Comparison of ENCODE assay signal across 1 cellular context in genomic region chr6:125872259-125872921, GRCh38.
TF ChIP-seq lines count a peak whose summit lies in the region.

No MANE protein-coding gene starts in this region.

TF ChIP-seq in K562, 482 proteins besides CTCF, POLR2A, EP300 and RAD21 (continued from another document and continues in another):
- TF ChIP-seq, protein P1, sequence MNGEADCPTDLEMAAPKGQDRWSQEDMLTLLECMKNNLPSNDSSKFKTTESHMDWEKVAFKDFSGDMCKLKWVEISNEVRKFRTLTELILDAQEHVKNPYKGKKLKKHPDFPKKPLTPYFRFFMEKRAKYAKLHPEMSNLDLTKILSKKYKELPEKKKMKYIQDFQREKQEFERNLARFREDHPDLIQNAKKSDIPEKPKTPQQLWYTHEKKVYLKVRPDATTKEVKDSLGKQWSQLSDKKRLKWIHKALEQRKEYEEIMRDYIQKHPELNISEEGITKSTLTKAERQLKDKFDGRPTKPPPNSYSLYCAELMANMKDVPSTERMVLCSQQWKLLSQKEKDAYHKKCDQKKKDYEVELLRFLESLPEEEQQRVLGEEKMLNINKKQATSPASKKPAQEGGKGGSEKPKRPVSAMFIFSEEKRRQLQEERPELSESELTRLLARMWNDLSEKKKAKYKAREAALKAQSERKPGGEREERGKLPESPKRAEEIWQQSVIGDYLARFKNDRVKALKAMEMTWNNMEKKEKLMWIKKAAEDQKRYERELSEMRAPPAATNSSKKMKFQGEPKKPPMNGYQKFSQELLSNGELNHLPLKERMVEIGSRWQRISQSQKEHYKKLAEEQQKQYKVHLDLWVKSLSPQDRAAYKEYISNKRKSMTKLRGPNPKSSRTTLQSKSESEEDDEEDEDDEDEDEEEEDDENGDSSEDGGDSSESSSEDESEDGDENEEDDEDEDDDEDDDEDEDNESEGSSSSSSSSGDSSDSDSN (IDR thresholded peaks at IDR 0.05; ENCODE audit: borderline replicate concordance in 1 of 2, low read depth in 2 of 2, low read length in 2 of 2): no peak
- TF ChIP-seq CBFA2T3 (IDR thresholded peaks at IDR 0.05): peak; percentile 83
- no peak for TF ChIP-seq ETV1 (tag; conservative IDR thresholded peaks at IDR 0.05; ENCODE audit: low read depth)
- TF ChIP-seq ZNF449 (CRISPR knock-in tag; IDR thresholded peaks at IDR 0.05): no peak
- no peak for TF ChIP-seq ZNF518B (CRISPR knock-in tag; IDR thresholded peaks at IDR 0.05)
- TF ChIP-seq PHF8 (IDR thresholded peaks at IDR 0.05; ENCODE audit: borderline replicate concordance, low read length): no peak
- TF ChIP-seq ZBTB8A (IDR thresholded peaks at IDR 0.05; ENCODE audit: partially characterized antibody): no peak
- TF ChIP-seq COPS2 (conservative IDR thresholded peaks at IDR 0.05): no peak
- TF ChIP-seq ZNF445 (CRISPR knock-in tag; IDR thresholded peaks at IDR 0.05; ENCODE audit: low read depth): no peak
- TF ChIP-seq SREBF2 (CRISPR knock-in tag; IDR thresholded peaks at IDR 0.05): no peak
- TF ChIP-seq NFYB (IDR thresholded peaks at IDR 0.05; ENCODE audit: extremely low read depth, insufficient read length): no peak
- peak; percentile 82 for TF ChIP-seq TEAD4 (IDR thresholded peaks at IDR 0.05; ENCODE audit: low read length)
- TF ChIP-seq TEAD4 (CRISPR knock-in tag; IDR thresholded peaks at IDR 0.05; ENCODE audit: borderline replicate concordance): no peak
- peak; percentile 14; the same call in 1 of the 2 replicates for TF ChIP-seq JUND (IDR thresholded peaks at IDR 0.05; ENCODE audit: borderline replicate concordance, low read depth, low read length)
- no peak; the same call in 2 of the 3 replicates for TF ChIP-seq JUND (tag; IDR thresholded peaks at IDR 0.05; ENCODE audit: borderline replicate concordance, low read depth, low read length)
- peak; percentile 40 for TF ChIP-seq SMC3 (conservative IDR thresholded peaks at IDR 0.05; ENCODE audit: insufficient read depth, low read depth, low read length)
- peak; percentile 28; the same call in 1 of the 2 replicates for TF ChIP-seq ELF4 (CRISPR knock-in tag; IDR thresholded peaks at IDR 0.05)
- no peak for TF ChIP-seq SNRNP70 (optimal IDR thresholded peaks at IDR 0.05; ENCODE audit: low read depth, low read length)
- no peak for TF ChIP-seq TRIM25 (IDR thresholded peaks at IDR 0.05; ENCODE audit: borderline replicate concordance)
- no peak for TF ChIP-seq HNRNPK (IDR thresholded peaks at IDR 0.05; ENCODE audit: low read depth, low read length, poor library complexity, severe bottlenecking)
- TF ChIP-seq, protein P2, sequence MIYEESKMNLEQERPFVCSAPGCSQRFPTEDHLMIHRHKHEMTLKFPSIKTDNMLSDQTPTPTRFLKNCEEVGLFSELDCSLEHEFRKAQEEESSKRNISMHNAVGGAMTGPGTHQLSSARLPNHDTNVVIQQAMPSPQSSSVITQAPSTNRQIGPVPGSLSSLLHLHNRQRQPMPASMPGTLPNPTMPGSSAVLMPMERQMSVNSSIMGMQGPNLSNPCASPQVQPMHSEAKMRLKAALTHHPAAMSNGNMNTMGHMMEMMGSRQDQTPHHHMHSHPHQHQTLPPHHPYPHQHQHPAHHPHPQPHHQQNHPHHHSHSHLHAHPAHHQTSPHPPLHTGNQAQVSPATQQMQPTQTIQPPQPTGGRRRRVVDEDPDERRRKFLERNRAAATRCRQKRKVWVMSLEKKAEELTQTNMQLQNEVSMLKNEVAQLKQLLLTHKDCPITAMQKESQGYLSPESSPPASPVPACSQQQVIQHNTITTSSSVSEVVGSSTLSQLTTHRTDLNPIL (CRISPR knock-in tag; IDR thresholded peaks at IDR 0.05): no peak
- TF ChIP-seq YY1 (IDR thresholded peaks at IDR 0.05; ENCODE audit: borderline replicate concordance in 1 of 3, control insufficient read depth in 1 of 3, extremely low read depth in 1 of 3, insufficient read depth in 3 of 3, insufficient read length in 1 of 3, insufficient replicate concordance in 2 of 3, low read depth in 1 of 3, low read length in 2 of 3): peak in 1 of 3 experiments; percentile 18
- no peak for TF ChIP-seq BRCA1 (IDR thresholded peaks at IDR 0.05)
- TF ChIP-seq BRCA1 (CRISPR knock-in tag; IDR thresholded peaks at IDR 0.05): no peak
- no peak for TF ChIP-seq ZNF766 (CRISPR knock-in tag; conservative IDR thresholded peaks at IDR 0.05)
- TF ChIP-seq, protein P3, sequence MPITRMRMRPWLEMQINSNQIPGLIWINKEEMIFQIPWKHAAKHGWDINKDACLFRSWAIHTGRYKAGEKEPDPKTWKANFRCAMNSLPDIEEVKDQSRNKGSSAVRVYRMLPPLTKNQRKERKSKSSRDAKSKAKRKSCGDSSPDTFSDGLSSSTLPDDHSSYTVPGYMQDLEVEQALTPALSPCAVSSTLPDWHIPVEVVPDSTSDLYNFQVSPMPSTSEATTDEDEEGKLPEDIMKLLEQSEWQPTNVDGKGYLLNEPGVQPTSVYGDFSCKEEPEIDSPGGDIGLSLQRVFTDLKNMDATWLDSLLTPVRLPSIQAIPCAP (CRISPR knock-in tag; IDR thresholded peaks at IDR 0.05; ENCODE audit: borderline replicate concordance): no peak
- TF ChIP-seq MTA1 (IDR thresholded peaks at IDR 0.05; ENCODE audit: borderline replicate concordance): 0 out of 2 replicates have a peak, but pooled peaks have one; percentile 16
- peak; percentile 67; the same call in 1 of the 2 replicates for TF ChIP-seq LEF1 (IDR thresholded peaks at IDR 0.05)
- peak; percentile 98 for TF ChIP-seq KLF1 (tag; IDR thresholded peaks at IDR 0.05)
- TF ChIP-seq ARHGAP35 (IDR thresholded peaks at IDR 0.05; ENCODE audit: partially characterized antibody): no peak
- no peak for TF ChIP-seq GABPA (tag; conservative IDR thresholded peaks at IDR 0.05; ENCODE audit: low read depth)
- no peak for TF ChIP-seq NR3C1 (CRISPR knock-in tag; IDR thresholded peaks at IDR 0.05)
- TF ChIP-seq CCNT2 (IDR thresholded peaks at IDR 0.05; ENCODE audit: borderline replicate concordance, extremely low read depth, insufficient read length, low read depth, low read length): peak; percentile 51
- TF ChIP-seq E4F1 (CRISPR knock-in tag; IDR thresholded peaks at IDR 0.05; ENCODE audit: borderline replicate concordance): no peak
- peak in 1 of 2 experiments; percentile 41; a peak in 1 of 4 replicates for TF ChIP-seq ETV6 (IDR thresholded peaks at IDR 0.05; ENCODE audit: borderline replicate concordance in 1 of 2, low read depth in 2 of 2, low read length in 1 of 2)
- TF ChIP-seq ETV6 (CRISPR knock-in tag; IDR thresholded peaks at IDR 0.05; ENCODE audit: borderline replicate concordance): no peak
- peak; percentile 81 for TF ChIP-seq POLR2AphosphoS5 (IDR thresholded peaks at IDR 0.05; ENCODE audit: control insufficient read depth, insufficient read depth, low read depth, low read length)
- 0 out of 2 replicates have a peak, but pooled peaks have one; percentile 17 for TF ChIP-seq GATAD2A (IDR thresholded peaks at IDR 0.05)
- no peak for TF ChIP-seq FOS (IDR thresholded peaks at IDR 0.05; ENCODE audit: extremely low read depth, insufficient read length)
- TF ChIP-seq HDAC3 (IDR thresholded peaks at IDR 0.05; ENCODE audit: borderline replicate concordance, partially characterized antibody): no peak
- no peak for TF ChIP-seq RUNX1 (IDR thresholded peaks at IDR 0.05; ENCODE audit: low read depth)
- 0 out of 4 replicates have a peak, but pooled peaks of 1 of the 2 experiments have one; percentile 24 for TF ChIP-seq TRIM24 (IDR thresholded peaks at IDR 0.05)
- peak; percentile 66; the same call in 1 of the 2 replicates for TF ChIP-seq MTA2 (IDR thresholded peaks at IDR 0.05; ENCODE audit: low read depth)
- no peak for TF ChIP-seq ZNF655 (CRISPR knock-in tag; IDR thresholded peaks at IDR 0.05)
- TF ChIP-seq, protein P4, sequence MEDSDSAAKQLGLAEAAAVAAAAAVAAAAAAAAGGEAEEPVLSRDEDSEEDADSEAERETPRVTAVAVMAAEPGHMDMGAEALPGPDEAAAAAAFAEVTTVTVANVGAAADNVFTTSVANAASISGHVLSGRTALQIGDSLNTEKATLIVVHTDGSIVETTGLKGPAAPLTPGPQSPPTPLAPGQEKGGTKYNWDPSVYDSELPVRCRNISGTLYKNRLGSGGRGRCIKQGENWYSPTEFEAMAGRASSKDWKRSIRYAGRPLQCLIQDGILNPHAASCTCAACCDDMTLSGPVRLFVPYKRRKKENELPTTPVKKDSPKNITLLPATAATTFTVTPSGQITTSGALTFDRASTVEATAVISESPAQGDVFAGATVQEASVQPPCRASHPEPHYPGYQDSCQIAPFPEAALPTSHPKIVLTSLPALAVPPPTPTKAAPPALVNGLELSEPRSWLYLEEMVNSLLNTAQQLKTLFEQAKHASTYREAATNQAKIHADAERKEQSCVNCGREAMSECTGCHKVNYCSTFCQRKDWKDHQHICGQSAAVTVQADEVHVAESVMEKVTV (CRISPR knock-in tag; IDR thresholded peaks at IDR 0.05): 0 out of 2 replicates have a peak, but pooled peaks have one; percentile 40
- TF ChIP-seq BHLHE40 (IDR thresholded peaks at IDR 0.05; ENCODE audit: low read length): no peak
- no peak for TF ChIP-seq MECOM (CRISPR knock-in tag; IDR thresholded peaks at IDR 0.05)
